ENCODE assay signal across 24 cellular contexts in genomic region chr9:134605969-134606363, GRCh38. TPM values are rescaled to one million over a fixed set of nuclear protein-coding genes. Genes with fewer than 3 reads are reported as not detected.
DNase-seq lines count a peak whose midpoint lies in the region; ATAC-seq and TF ChIP-seq lines count a peak whose summit lies in the region.
"Had no signal": no experiment of that assay in that cellular context is flagged by ENCODE, and none has a peak within 500 bp of the region (broad histone marks: within the 10 kb centered on the region; RNA-seq: fewer than 3 reads in every experiment).

No MANE protein-coding gene starts in this region.

- no peaks in the 10 kb centered on the region for H3K4me1 ChIP-seq in right atrium auricular region
- H3K4me1 ChIP-seq in colonic mucosa, result no peaks in the 10 kb centered on the region
- H3K4me1 ChIP-seq: HAP-1 had no signal

- TF ChIP-seq CTCF in right atrium auricular region (IDR thresholded peaks at IDR 0.05) (no peak), colonic mucosa (IDR thresholded peaks at IDR 0.05) (no peak)

- no peaks in the 10 kb centered on the region for H3K27me3 ChIP-seq in right atrium auricular region
- H3K27me3 ChIP-seq in colonic mucosa, result no peaks in the 10 kb centered on the region
- H3K27me3 ChIP-seq: BLaER1 treated with 17β-estradiol and CSF1 and Interleukin-3, amounts not matched to agents 10 nM and 100 nM had no signal

- no peak overlapping the region for H3K27ac ChIP-seq in right atrium auricular region
- H3K27ac ChIP-seq in colonic mucosa, result no peak overlapping the region
- H3K27ac ChIP-seq: BLaER1 treated with 17β-estradiol and CSF1 and Interleukin-3, amounts not matched to agents 10 nM and 100 nM; KMS-11 had no signal

- H3K4me3 ChIP-seq in right atrium auricular region (no peak overlapping the region), colonic mucosa (no peak overlapping the region)
- H3K4me3 ChIP-seq: BLaER1 treated with 17β-estradiol and CSF1 and Interleukin-3, amounts not matched to agents 10 nM and 100 nM; HAP-1 had no signal

- H3K36me3 ChIP-seq in right atrium auricular region (no peaks in the 10 kb centered on the region), colonic mucosa (no peaks in the 10 kb centered on the region)
- H3K36me3 ChIP-seq: BLaER1 treated with 17β-estradiol and CSF1 and Interleukin-3, amounts not matched to agents 10 nM and 100 nM; HAP-1 had no signal

- peak; percentile 16 for DNase-seq in right atrium auricular region (ENCODE audit: low spot score)
- no peak for DNase-seq in Right ventricle myocardium superior
- DNase-seq in colonic mucosa, result peak; percentile 5
- DNase-seq in midbrain (lab: John Stamatoyannopoulos, UW), result peak; percentile 13
- peak; percentile 12 for DNase-seq in ureter (ENCODE audit: low spot score)
- DNase-seq in GM19238 (ENCODE audit: insufficient read length, low spot score), result no peak
- DNase-seq in NOMO-1 treated with dmso at 0.1 percent for 144 hours (lab: John Stamatoyannopoulos, UW; ENCODE audit: unreplicated experiment), result no peak
- DNase-seq: AML-193, DMS53, GOT3, HFFc6, MM.1S, NCI-H1417, NCI-H1694, NCI-H2081, NCI-H2227 treated with DMSO at 0.1 percent for 48 hours, NCI-H526 treated with DMSO at 0.1 percent for 48 hours, RPMI8226, SHP77 had no signal

- H3K9me3 ChIP-seq in right atrium auricular region (no peaks in the 10 kb centered on the region), colonic mucosa (no peaks in the 10 kb centered on the region)
- H3K9me3 ChIP-seq: HAP-1 had no signal

- H3K9ac ChIP-seq in colonic mucosa (ENCODE audit: low read depth in 2 of 2, low read length in 2 of 2), result no peak overlapping the region
- H3K9ac ChIP-seq: BLaER1 treated with 17β-estradiol and CSF1 and Interleukin-3, amounts not matched to agents 10 nM and 100 nM; KMS-11 had no signal

- ATAC-seq in Right ventricle myocardium superior (ENCODE audit: poor library complexity) (no peak), HG03159 (IDR thresholded peaks at IDR 0.05; ENCODE audit: unreplicated experiment) (no peak)

- intact Hi-C loops in Right ventricle myocardium superior (cut with DNase I), result no loop called here
- intact Hi-C loops in colonic mucosa (cut with DNase I), result no loop called here

RNA-seq across cellular contexts. Expression of gene COL5A1, which starts 35.6 kb away (rescaled TPM):
- 10 to 100 TPM; 10.9 to 22.0 TPM for total RNA-seq in right atrium auricular region
- 12.7 TPM for total RNA-seq in Right ventricle myocardium superior
- 10 to 100 TPM; 10.9 to 21.7 TPM for total RNA-seq in colonic mucosa
- 64.7 TPM for total RNA-seq in ureter
- total RNA-seq: SK-MEL-5 had no signal

Comparison
In these comparisons a context has a peak if more than half of its experiments do, and no peak if none do; other contexts are left out.
1. DNase-seq: peak in right atrium auricular region (single experiment), colonic mucosa (single experiment), midbrain (single experiment) and ureter (single experiment); none in Right ventricle myocardium superior (single experiment), GM19238 (single experiment) and NOMO-1 treated with dmso at 0.1 percent for 144 hours (single experiment).